8 cellular contexts compared by ENCODE assay signal in genomic region chr21:42234026-42234425, GRCh38. TPM values are rescaled to one million over a fixed set of nuclear protein-coding genes. Genes with fewer than 3 reads are reported as not detected.
DNase-seq lines count a peak whose midpoint lies in the region; ATAC-seq and TF ChIP-seq lines count a peak whose summit lies in the region.

No MANE protein-coding gene starts in this region.

- in situ Hi-C loops in ACHN (cut with HindIII; ENCODE audit: low pct_ligation_motif_present, low pct_unique_long_range_greater_than_20kb, low sequenced_read_pairs) = no loop called here

- intact Hi-C loops in OCI-LY7 (cut with micrococcal nuclease; ENCODE audit: unreplicated experiment) (loop anchor here (5.0 kb wide), 3 partner anchors 172 to 372 kb away; no protein-coding TSS in a partner anchor), psoas muscle (cut with DNase I) (loop anchor here in 1 of 2 donors (10.0 kb wide), 1 partner anchor 291 kb away; no protein-coding TSS in a partner anchor)

- no peaks in the 10 kb centered on the region for H4K20me1 ChIP-seq in OCI-LY7 (ENCODE audit: insufficient read depth, low read length)

- H3K4me1 Mint-ChIP-seq in endothelial cell (ENCODE audit: unreplicated experiment) = peaks cover 61% of the 10 kb centered on the region

- peaks cover 99% of the 10 kb centered on the region for H3K4me1 ChIP-seq in OCI-LY7 (ENCODE audit: insufficient read depth, low read length, poor library complexity, severe bottlenecking)
- peaks cover 81% of the 10 kb centered on the region for H3K4me1 ChIP-seq in psoas muscle

- no peaks in the 10 kb centered on the region for H3K9me3 ChIP-seq in OCI-LY7 (ENCODE audit: low read length)
- H3K9me3 ChIP-seq in psoas muscle = no peaks in the 10 kb centered on the region

- WGBS in psoas muscle, 3 donors = 38 to 44% (median 43%) methylated on average over 8 of the region's 8 CpGs

- ATAC-seq in psoas muscle (peak in 1 of 4 donors; percentile 22), GM21825 (IDR thresholded peaks at IDR 0.05; ENCODE audit: unreplicated experiment) (no peak)

- H3K27ac Mint-ChIP-seq in endothelial cell (ENCODE audit: unreplicated experiment) = peak overlapping the region; percentile 88

- no peak for TF ChIP-seq CTCF in GM06990 (IDR thresholded peaks at IDR 0.05; ENCODE audit: insufficient read depth, low read length, poor library complexity, severe bottlenecking)
- TF ChIP-seq CTCF in OCI-LY7 (conservative IDR thresholded peaks at IDR 0.05; ENCODE audit: low read length) = no peak
- TF ChIP-seq CTCF in endothelial cell (IDR thresholded peaks at IDR 0.05; ENCODE audit: unreplicated experiment) = no peak
- no peak for TF ChIP-seq CTCF in psoas muscle (IDR thresholded peaks at IDR 0.05)

- H3K27me3 Mint-ChIP-seq in endothelial cell (ENCODE audit: unreplicated experiment) = peaks cover 7% of the 10 kb centered on the region

- H3K4me2 ChIP-seq in OCI-LY7 (ENCODE audit: low read length) = peak overlapping the region; percentile 92

- DNase-seq in GM06990 (ENCODE audit: extremely low read depth, insufficient read length) (no peak), OCI-LY7 (ENCODE audit: low spot score) (no peak), endothelial cell (ENCODE audit: low spot score) (no peak), psoas muscle (peak in 1 of 2 donors; percentile 41), putamen (ENCODE audit: low spot score) (no peak), hypothalamus (lab: John Stamatoyannopoulos, UW) (no peak), ACHN (no peak)

- CTCF ChIA-PET in OCI-LY7 (lab: Charles Lee; ENCODE audit: unreplicated experiment) = interaction anchor here (0.6 to 2.1 kb wide), 9 partner anchors 12 to 109 kb away, joined by 3 to 6 read pairs (median 3); no protein-coding TSS in a partner anchor

- H3K79me2 ChIP-seq in OCI-LY7 (ENCODE audit: insufficient read depth, low read depth, low read length) = peaks cover 71% of the 10 kb centered on the region

- H3K27me3 ChIP-seq in GM06990 (replicated peaks; ENCODE audit: control insufficient read depth, insufficient read depth, low read length) (no peaks in the 10 kb centered on the region), psoas muscle (ENCODE audit: insufficient read depth in 3 of 3, low read length in 2 of 3) (no peaks in the 10 kb centered on the region)

- no peaks in the 10 kb centered on the region for H3K9me3 Mint-ChIP-seq in endothelial cell (ENCODE audit: unreplicated experiment)

- H3K4me3 Mint-ChIP-seq in endothelial cell (ENCODE audit: unreplicated experiment) = peak overlapping the region; percentile 42

- H3K27ac ChIP-seq in OCI-LY7 (ENCODE audit: low read depth, low read length, poor library complexity, severe bottlenecking) (peak overlapping the region; percentile 99), psoas muscle (peak overlapping the region; percentile 96)

- POLR2A ChIA-PET in OCI-LY7 (lab: Charles Lee) = interaction anchor here (0.7 to 2.6 kb wide), 17 partner anchors 9 to 302 kb away, joined by 3 to 17 read pairs (median 5); no protein-coding TSS in a partner anchor

- no peak overlapping the region; the same call in 1 of the 2 replicates for H2AFZ ChIP-seq in OCI-LY7 (ENCODE audit: low read length)

- H3K36me3 ChIP-seq in GM06990 (ENCODE audit: control insufficient read depth, insufficient read depth, low read length) = no peaks in the 10 kb centered on the region
- peaks cover 25% of the 10 kb centered on the region for H3K36me3 ChIP-seq in OCI-LY7 (ENCODE audit: insufficient read depth, low read length)
- H3K36me3 ChIP-seq in psoas muscle (ENCODE audit: insufficient read depth in 1 of 2, low read depth in 1 of 2) = no peaks in the 10 kb centered on the region

- H3K9me2 ChIP-seq in OCI-LY7 (ENCODE audit: insufficient read depth, low read length) = no peaks in the 10 kb centered on the region

- H3K4me3 ChIP-seq in GM06990 (replicated peaks; ENCODE audit: low read depth, low read length) = peak overlapping the region; percentile 5
- peak overlapping the region; percentile 61 for H3K4me3 ChIP-seq in OCI-LY7 (ENCODE audit: low read depth, low read length, poor library complexity, severe bottlenecking)
- H3K4me3 ChIP-seq in psoas muscle = peak overlapping the region; percentile 70

- BruUV-seq in OCI-LY7 (replicated peaks; lab: Mats Ljungman, UMichigan) = TSS peak; percentile 91

- peaks cover 10% of the 10 kb centered on the region for H3K36me3 Mint-ChIP-seq in endothelial cell (ENCODE audit: low read depth, unreplicated experiment)

RNA-seq across cellular contexts. Expression of gene ABCG1, which starts 15.1 kb away (rescaled TPM):
- 13.2 and 16.7 TPM in 2 replicates for total RNA-seq in OCI-LY7 (2014; rRNA removed; shearing (Covaris generic))
- 17.3 and 18.8 TPM in 2 replicates for total RNA-seq in OCI-LY7 (2022)
- 48.9 TPM for total RNA-seq in endothelial cell (ENCODE audit: unreplicated experiment)
- 10 to 100 TPM in 2 of 4 donors, 1 to 10 TPM in 2; 4.4 to 35.8 (median 16.6) TPM for total RNA-seq in psoas muscle
- 1 to 10 TPM; 2.9 to 3.5 (median 3.5) TPM for polyA plus RNA-seq in psoas muscle

Comparison
In these comparisons a context has a peak if more than half of its experiments do, and no peak if none do; other contexts are left out.
1. H3K4me3 ChIP-seq: peak in every context shown above with its lines; median percentile 70 in psoas muscle; 61 in OCI-LY7; 5 in GM06990.